24 cellular contexts compared by ENCODE assay signal in genomic region chr19:52176574-52176973, GRCh38.
"Had no signal": no experiment of that assay in that cellular context is flagged by ENCODE, and none has a peak within 500 bp of the region (broad histone marks: within the 10 kb centered on the region; RNA-seq: fewer than 3 reads in every experiment).

No MANE protein-coding gene starts in this region.

- H3K27me3 Mint-ChIP-seq: activated B cell treated with CpG ODN at 0.5 μM for 24 hours; activated CD4-positive, alpha-beta T cell treated with anti-CD3 and anti-CD28 coated beads for 36 hours; activated naive CD8-positive, alpha-beta T cell treated with anti-CD3 and anti-CD28 coated beads, Interleukin-2, amount 10 ng/mL, durations not matched to agents 7 days and 5 days; activated T-cell treated with anti-CD3 and anti-CD28 coated beads, Interleukin-2, amount 50 U/mL, for 24 hours; activated T-helper 17 cell treated with anti-CD3 and anti-CD28 coated beads, Interleukin-2, amount 50 U/mL, for 72 hours; T-helper 17 cell had no signal

- H3K4me3 ChIP-seq: thyroid gland had no signal

- H3K27ac ChIP-seq: thyroid gland had no signal

- H3K9me3 Mint-ChIP-seq: activated B cell treated with CpG ODN at 0.5 μM for 24 hours; activated T-helper 17 cell treated with anti-CD3 and anti-CD28 coated beads, Interleukin-2, amount 50 U/mL, for 72 hours; dendritic cell treated with granulocyte-macrophage colony-stimulating factor and Interleukin-4, amounts not matched to agents 40 ng/mL and 50 ng/mL, for 4 days had no signal

- H3K36me3 ChIP-seq: thyroid gland had no signal

- ATAC-seq: activated CD4-positive, alpha-beta T cell treated with anti-CD3 and anti-CD28 coated beads for 36 hours; activated T-helper 17 cell treated with anti-CD3 and anti-CD28 coated beads, Interleukin-2, amount 50 U/mL, for 72 hours; esophagus mucosa; left ventricle myocardium superior; T-helper 17 cell had no signal

- DNase-seq: activated B cell treated with CpG ODN at 0.5 μM for 24 hours; activated CD4-positive, alpha-beta T cell treated with anti-CD3 and anti-CD28 coated beads for 36 hours; activated CD4-positive, alpha-beta T cell treated with anti-CD3 and anti-CD28 coated beads, Interleukin-2, amount 50 U/mL, for 4 hours; activated CD8-positive, alpha-beta memory T cell treated with anti-CD3 and anti-CD28 coated beads for 24 hours; activated CD8-positive, alpha-beta memory T cell treated with anti-CD3 and anti-CD28 coated beads, Interleukin-2, amount 50 U/mL, for 4 hours; activated naive CD4-positive, alpha-beta T cell; activated naive CD8-positive, alpha-beta T cell treated with anti-CD3 and anti-CD28 coated beads, Interleukin-2, amount 10 ng/mL, durations not matched to agents 7 days and 5 days; activated T-cell treated with anti-CD3 and anti-CD28 coated beads, Interleukin-2, amount 50 U/mL, for 24 hours; amygdala; effector CD4-positive, alpha-beta T cell; foreskin melanocyte; left ventricle myocardium superior; mammary epithelial cell; midbrain; nephron progenitor cell; retina; stimulated activated CD4-positive, alpha-beta T cell treated with anti-CD3 and anti-CD28 coated beads, Interleukin-4, amount 100 ng/mL, for 1 hour; stimulated activated naive CD4-positive, alpha-beta T cell treated with Interleukin-2 at 50 U/mL for 16 hours; SW 1271; T-helper 17 cell had no signal

- H3K4me3 Mint-ChIP-seq: activated B cell treated with CpG ODN at 0.5 μM for 24 hours; activated CD4-positive, alpha-beta T cell treated with anti-CD3 and anti-CD28 coated beads for 36 hours; activated naive CD8-positive, alpha-beta T cell treated with anti-CD3 and anti-CD28 coated beads, Interleukin-2, amount 10 ng/mL, durations not matched to agents 7 days and 5 days; activated T-cell treated with anti-CD3 and anti-CD28 coated beads, Interleukin-2, amount 50 U/mL, for 24 hours; activated T-helper 17 cell treated with anti-CD3 and anti-CD28 coated beads, Interleukin-2, amount 50 U/mL, for 72 hours; dendritic cell treated with granulocyte-macrophage colony-stimulating factor and Interleukin-4, amounts not matched to agents 40 ng/mL and 50 ng/mL, for 4 days; nephron progenitor cell; T-helper 17 cell had no signal

- H3K27ac Mint-ChIP-seq: activated B cell treated with CpG ODN at 0.5 μM for 24 hours; activated CD4-positive, alpha-beta T cell treated with anti-CD3 and anti-CD28 coated beads for 36 hours; activated naive CD8-positive, alpha-beta T cell treated with anti-CD3 and anti-CD28 coated beads, Interleukin-2, amount 10 ng/mL, durations not matched to agents 7 days and 5 days; activated T-cell treated with anti-CD3 and anti-CD28 coated beads, Interleukin-2, amount 50 U/mL, for 24 hours; activated T-helper 17 cell treated with anti-CD3 and anti-CD28 coated beads, Interleukin-2, amount 50 U/mL, for 72 hours; dendritic cell treated with granulocyte-macrophage colony-stimulating factor and Interleukin-4, amounts not matched to agents 40 ng/mL and 50 ng/mL, for 4 days; nephron progenitor cell; T-helper 17 cell had no signal

- H3K27me3 ChIP-seq: thyroid gland had no signal

- H3K4me1 Mint-ChIP-seq: activated T-helper 17 cell treated with anti-CD3 and anti-CD28 coated beads, Interleukin-2, amount 50 U/mL, for 72 hours had no signal

- H3K9me3 ChIP-seq: thyroid gland had no signal
